ENCODE assay signal across 8 cellular contexts in genomic region chr2:233081232-233081730, GRCh38. TPM values are rescaled to one million over a fixed set of nuclear protein-coding genes. Genes with fewer than 3 reads are reported as not detected.
DNase-seq lines count a peak whose midpoint lies in the region; ATAC-seq and TF ChIP-seq lines count a peak whose summit lies in the region.

No MANE protein-coding gene starts in this region.

- H3K4me3 Mint-ChIP-seq in endothelial cell (ENCODE audit: unreplicated experiment), result peak overlapping the region; percentile 42

- TF ChIP-seq EP300 in transverse colon (IDR thresholded peaks at IDR 0.05; ENCODE audit: low read depth), result no peak

- peaks cover 9% of the 10 kb centered on the region for H3K27me3 Mint-ChIP-seq in endothelial cell (ENCODE audit: unreplicated experiment)

- no peaks in the 10 kb centered on the region for H3K9me3 Mint-ChIP-seq in endothelial cell (ENCODE audit: unreplicated experiment)

- ATAC-seq in HG02798 (IDR thresholded peaks at IDR 0.05; ENCODE audit: poor library complexity, unreplicated experiment) (no peak), GM19452 (IDR thresholded peaks at IDR 0.05; ENCODE audit: unreplicated experiment) (no peak)

- no peaks in the 10 kb centered on the region for H3K36me3 ChIP-seq in transverse colon

- DNase-seq in activated T-cell treated with anti-CD3 and anti-CD28 coated beads for 48 hours (ENCODE audit: low read depth) (peak; percentile 55), activated T-cell treated with anti-CD3 and anti-CD28 coated beads for 4 hours (no peak), endothelial cell (ENCODE audit: low spot score) (no peak), transverse colon (no peak), cerebellar cortex (ENCODE audit: low spot score) (no peak)
- peak; percentile 63 to 64 for DNase-seq in activated CD4-positive, alpha-beta T cell treated with anti-CD3 and anti-CD28 coated beads for 4 hours

- TF ChIP-seq POLR2A in transverse colon (IDR thresholded peaks at IDR 0.05), result no peak

- H3K4me1 ChIP-seq in transverse colon, result peaks cover 0 to 75% (median 15%) of the 10 kb centered on the region in 4 donors

- no peak for TF ChIP-seq CTCF in endothelial cell (IDR thresholded peaks at IDR 0.05; ENCODE audit: unreplicated experiment)
- TF ChIP-seq CTCF in transverse colon (IDR thresholded peaks at IDR 0.05), result no peak

- no peak overlapping the region for H3K4me3 ChIP-seq in transverse colon

- H3K27me3 ChIP-seq in transverse colon, result no peaks in the 10 kb centered on the region

- H3K4me1 Mint-ChIP-seq in endothelial cell (ENCODE audit: unreplicated experiment), result peaks cover 74% of the 10 kb centered on the region

- H3K27ac ChIP-seq in transverse colon, result peak overlapping the region; percentile 69 to 83 (median 76)

- peaks cover 41% of the 10 kb centered on the region for H3K36me3 Mint-ChIP-seq in endothelial cell (ENCODE audit: low read depth, unreplicated experiment)

- intact Hi-C loops in transverse colon (cut with DNase I; ENCODE audit: low total_unique reads), result no loop called here

- in situ Hi-C loops in transverse colon (cut with MboI; ENCODE audit: low pct_ligation_motif_present in 1 of 4, low pct_unique_long_range_greater_than_20kb in 1 of 4, low sequenced_read_pairs in 3 of 4), result no loop called here

- H3K9me3 ChIP-seq in transverse colon, result no peaks in the 10 kb centered on the region

- peak overlapping the region; percentile 36 for H3K27ac Mint-ChIP-seq in endothelial cell (ENCODE audit: unreplicated experiment)

- WGBS in transverse colon (ENCODE audit: low coverage in 1 of 2), 2 donors, result 67% methylated on average over 9 of the region's 9 CpGs

RNA-seq across cellular contexts. Expression of gene INPP5D, which starts 21.1 kb away (rescaled TPM):
- total RNA-seq in endothelial cell (ENCODE audit: unreplicated experiment), result 79.2 TPM
- 10 to 100 TPM in 3 of 4 donors, 1 to 10 TPM in 1; 7.8 to 40.4 (median 26.1) TPM for total RNA-seq in transverse colon

RNA-seq across cellular contexts. Expression of gene NEU2, which starts 48.8 kb away (rescaled TPM):
- total RNA-seq in endothelial cell (ENCODE audit: unreplicated experiment) (not detected), transverse colon (under 1 TPM in 1 of 4 donors, not detected in 3; 0.41 TPM)

Comparison
In these comparisons a context has a peak if more than half of its experiments do, and no peak if none do; other contexts are left out.
1. DNase-seq: peak in activated T-cell treated with anti-CD3 and anti-CD28 coated beads for 48 hours (single experiment) and activated CD4-positive, alpha-beta T cell treated with anti-CD3 and anti-CD28 coated beads for 4 hours (2 of 2); none in activated T-cell treated with anti-CD3 and anti-CD28 coated beads for 4 hours (single experiment), endothelial cell (single experiment), transverse colon (single experiment) and cerebellar cortex (single experiment).